ENCODE assay signal across 1 cellular context in the genomic region with DNA sequence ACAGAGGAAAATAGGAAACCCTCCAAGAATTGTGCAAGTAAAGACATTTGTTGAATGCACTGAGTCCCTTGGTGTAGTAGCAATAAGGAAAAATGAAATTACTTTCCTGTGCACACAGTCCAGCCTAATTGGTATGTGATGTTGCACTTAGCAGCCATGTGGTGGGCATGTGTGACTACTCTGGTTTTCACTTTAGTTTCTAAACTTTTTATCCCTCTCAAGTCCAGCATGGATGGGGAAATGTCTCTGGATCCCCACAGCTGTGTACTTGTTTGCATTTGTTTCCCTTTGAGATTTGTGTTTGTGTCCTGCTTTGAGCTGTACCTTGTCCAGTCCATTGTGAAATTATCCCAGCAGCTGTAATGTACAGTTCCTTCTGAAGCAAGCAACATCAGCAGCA.
TF ChIP-seq lines count a peak whose summit lies in the region.

No MANE protein-coding gene starts in this region.

TF ChIP-seq in HepG2, 621 proteins besides CTCF, POLR2A, EP300 and RAD21:
- TF ChIP-seq CEBPB (IDR thresholded peaks at IDR 0.05; ENCODE audit: borderline replicate concordance, low read depth, low read length): 0 out of 2 replicates have a peak, but pooled peaks have one; percentile 22
- TF ChIP-seq FOXP1 (IDR thresholded peaks at IDR 0.05): no peak
- TF ChIP-seq FOXP1 (CRISPR knock-in tag; IDR thresholded peaks at IDR 0.05): 0 out of 2 replicates have a peak, but pooled peaks have one; percentile 5
- TF ChIP-seq CBFB (CRISPR knock-in tag; IDR thresholded peaks at IDR 0.05): no peak
